In the genomic region with DNA sequence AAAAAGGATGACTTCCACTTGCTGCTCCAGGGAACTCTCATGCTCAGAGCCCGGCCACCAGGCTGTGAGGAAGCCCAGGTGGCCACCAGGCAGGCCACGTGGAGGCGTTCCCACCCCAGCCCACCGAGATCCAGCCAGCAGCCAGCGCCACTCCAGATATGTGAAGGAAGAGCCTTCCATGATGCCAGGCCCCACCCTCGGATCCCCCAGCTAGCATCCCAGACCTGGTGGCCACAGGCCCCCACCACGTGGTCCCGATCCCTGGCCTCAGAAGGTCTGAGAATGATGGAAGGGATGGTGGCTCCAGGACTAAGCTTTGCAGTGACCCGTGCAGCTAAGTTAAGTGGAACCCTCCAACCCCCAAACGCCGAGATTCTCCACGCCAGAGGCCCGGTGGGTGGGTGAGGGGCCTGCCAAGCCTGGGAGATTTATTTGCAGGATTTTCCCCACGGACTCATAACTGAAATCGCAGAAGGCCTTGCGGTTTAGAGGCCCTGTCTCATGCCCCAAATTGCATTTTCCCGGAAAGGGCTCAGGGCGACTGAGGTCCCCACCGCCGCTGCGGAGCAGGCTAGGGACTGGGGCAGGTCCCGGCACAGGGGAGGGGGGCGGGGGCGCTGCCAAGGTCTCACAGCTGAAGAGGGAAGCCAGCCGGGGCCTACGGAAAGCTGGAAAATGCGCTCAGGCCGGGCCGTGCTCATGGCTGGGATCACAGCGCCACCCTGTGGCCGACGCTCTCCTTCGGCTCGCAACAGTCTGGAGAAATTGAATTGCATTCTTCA, we compare ENCODE assay signal across 1 cellular context.
TF ChIP-seq lines count a peak whose summit lies in the region.

No MANE protein-coding gene starts in this region.

TF ChIP-seq in HepG2, 621 proteins besides CTCF, POLR2A, EP300 and RAD21 (continued from another document and continues in another):
- TF ChIP-seq ZMYM3 (CRISPR knock-in tag; IDR thresholded peaks at IDR 0.05) (no peak), YY1 (IDR thresholded peaks at IDR 0.05; ENCODE audit: insufficient read depth, insufficient replicate concordance, low read depth, low read length) (peak; percentile 21), IKZF4 (CRISPR knock-in tag; IDR thresholded peaks at IDR 0.05; ENCODE audit: borderline replicate concordance, low read depth, not compliant biosample characterization) (no peak), ZFY (CRISPR knock-in tag; IDR thresholded peaks at IDR 0.05) (peak; percentile 63; the same call in 1 of the 2 replicates), DRAP1 (CRISPR knock-in tag; IDR thresholded peaks at IDR 0.05) (no peak), ZNF891 (CRISPR knock-in tag; IDR thresholded peaks at IDR 0.05) (peak; percentile 10; the same call in 1 of the 2 replicates), FOXK1 (CRISPR knock-in tag; IDR thresholded peaks at IDR 0.05; ENCODE audit: borderline replicate concordance, low read depth) (peak; percentile 38; the same call in 1 of the 2 replicates), GTF3A (CRISPR knock-in tag; conservative IDR thresholded peaks at IDR 0.05) (no peak), SAFB2 (CRISPR knock-in tag; IDR thresholded peaks at IDR 0.05; ENCODE audit: borderline replicate concordance, low read depth) (0 out of 2 replicates have a peak, but pooled peaks have one; percentile 61), NFAT5 (CRISPR knock-in tag; IDR thresholded peaks at IDR 0.05) (0 out of 2 replicates have a peak, but pooled peaks have one; percentile 14), SMARCE1 (IDR thresholded peaks at IDR 0.05; ENCODE audit: borderline replicate concordance) (no peak), MTA1 (CRISPR knock-in tag; IDR thresholded peaks at IDR 0.05; ENCODE audit: borderline replicate concordance) (peak; percentile 40; the same call in 1 of the 2 replicates), KDM1A (CRISPR knock-in tag; IDR thresholded peaks at IDR 0.05) (no peak), TBX2 (CRISPR knock-in tag; IDR thresholded peaks at IDR 0.05; ENCODE audit: borderline replicate concordance) (no peak), ZFP91 (CRISPR knock-in tag; IDR thresholded peaks at IDR 0.05; ENCODE audit: borderline replicate concordance) (peak; percentile 35; the same call in 1 of the 2 replicates), KDM2A (CRISPR knock-in tag; IDR thresholded peaks at IDR 0.05; ENCODE audit: borderline replicate concordance, low read depth) (peak; percentile 76), SMAD9 (CRISPR knock-in tag; IDR thresholded peaks at IDR 0.05) (no peak), BORCS8-MEF2B (CRISPR knock-in tag; IDR thresholded peaks at IDR 0.05) (no peak), ZNF501 (CRISPR knock-in tag; IDR thresholded peaks at IDR 0.05) (peak; percentile 73; the same call in 1 of the 2 replicates), MEIS1 (CRISPR knock-in tag; IDR thresholded peaks at IDR 0.05; ENCODE audit: borderline replicate concordance) (no peak), SMC3 (IDR thresholded peaks at IDR 0.05; ENCODE audit: low read length) (peak; percentile 71), MTF2 (CRISPR knock-in tag; IDR thresholded peaks at IDR 0.05; ENCODE audit: borderline replicate concordance) (peak; percentile 56; the same call in 1 of the 2 replicates), SKI (IDR thresholded peaks at IDR 0.05; ENCODE audit: partially characterized antibody) (no peak), ZNF644 (CRISPR knock-in tag; IDR thresholded peaks at IDR 0.05; ENCODE audit: low read depth) (no peak), ATF4 (CRISPR knock-in tag; IDR thresholded peaks at IDR 0.05) (no peak), HOXA7 (CRISPR knock-in tag; IDR thresholded peaks at IDR 0.05) (no peak), ZNF879 (CRISPR knock-in tag; IDR thresholded peaks at IDR 0.05) (no peak), RBM39 (IDR thresholded peaks at IDR 0.05; ENCODE audit: low read depth, low read length, poor library complexity, severe bottlenecking) (peak; percentile 68), YEATS2 (CRISPR knock-in tag; IDR thresholded peaks at IDR 0.05; ENCODE audit: borderline replicate concordance) (0 out of 2 replicates have a peak, but pooled peaks have one; percentile 12), FOXC1 (CRISPR knock-in tag; IDR thresholded peaks at IDR 0.05; ENCODE audit: borderline replicate concordance) (peak; percentile 86; the same call in 1 of the 2 replicates), BRD4 (CRISPR knock-in tag; IDR thresholded peaks at IDR 0.05) (no peak), CCDC6 (CRISPR knock-in tag; IDR thresholded peaks at IDR 0.05) (no peak), MYC (CRISPR knock-in tag; IDR thresholded peaks at IDR 0.05; ENCODE audit: borderline replicate concordance) (peak; percentile 33; the same call in 1 of the 2 replicates)
- TF ChIP-seq, protein P1, sequence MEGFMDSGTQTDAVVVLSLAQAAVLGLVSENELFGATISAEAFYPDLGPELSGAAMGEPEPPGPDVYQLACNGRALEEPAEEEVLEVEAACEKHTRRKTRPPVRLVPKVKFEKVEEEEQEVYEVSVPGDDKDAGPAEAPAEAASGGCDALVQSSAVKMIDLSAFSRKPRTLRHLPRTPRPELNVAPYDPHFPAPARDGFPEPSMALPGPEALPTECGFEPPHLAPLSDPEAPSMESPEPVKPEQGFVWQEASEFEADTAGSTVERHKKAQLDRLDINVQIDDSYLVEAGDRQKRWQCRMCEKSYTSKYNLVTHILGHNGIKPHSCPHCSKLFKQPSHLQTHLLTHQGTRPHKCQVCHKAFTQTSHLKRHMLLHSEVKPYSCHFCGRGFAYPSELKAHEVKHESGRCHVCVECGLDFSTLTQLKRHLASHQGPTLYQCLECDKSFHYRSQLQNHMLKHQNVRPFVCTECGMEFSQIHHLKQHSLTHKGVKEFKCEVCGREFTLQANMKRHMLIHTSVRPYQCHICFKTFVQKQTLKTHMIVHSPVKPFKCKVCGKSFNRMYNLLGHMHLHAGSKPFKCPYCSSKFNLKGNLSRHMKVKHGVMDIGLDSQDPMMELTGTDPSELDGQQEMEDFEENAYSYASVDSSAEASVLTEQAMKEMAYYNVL (CRISPR knock-in tag; IDR thresholded peaks at IDR 0.05; ENCODE audit: borderline replicate concordance), result no peak
- TF ChIP-seq, protein P2, sequence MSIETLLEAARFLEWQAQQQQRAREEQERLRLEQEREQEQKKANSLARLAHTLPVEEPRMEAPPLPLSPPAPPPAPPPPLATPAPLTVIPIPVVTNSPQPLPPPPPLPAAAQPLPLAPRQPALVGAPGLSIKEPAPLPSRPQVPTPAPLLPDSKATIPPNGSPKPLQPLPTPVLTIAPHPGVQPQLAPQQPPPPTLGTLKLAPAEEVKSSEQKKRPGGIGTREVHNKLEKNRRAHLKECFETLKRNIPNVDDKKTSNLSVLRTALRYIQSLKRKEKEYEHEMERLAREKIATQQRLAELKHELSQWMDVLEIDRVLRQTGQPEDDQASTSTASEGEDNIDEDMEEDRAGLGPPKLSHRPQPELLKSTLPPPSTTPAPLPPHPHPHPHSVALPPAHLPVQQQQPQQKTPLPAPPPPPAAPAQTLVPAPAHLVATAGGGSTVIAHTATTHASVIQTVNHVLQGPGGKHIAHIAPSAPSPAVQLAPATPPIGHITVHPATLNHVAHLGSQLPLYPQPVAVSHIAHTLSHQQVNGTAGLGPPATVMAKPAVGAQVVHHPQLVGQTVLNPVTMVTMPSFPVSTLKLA (IDR thresholded peaks at IDR 0.05), result peak; percentile 50; the same call in 1 of the 2 replicates
- TF ChIP-seq, protein P3, sequence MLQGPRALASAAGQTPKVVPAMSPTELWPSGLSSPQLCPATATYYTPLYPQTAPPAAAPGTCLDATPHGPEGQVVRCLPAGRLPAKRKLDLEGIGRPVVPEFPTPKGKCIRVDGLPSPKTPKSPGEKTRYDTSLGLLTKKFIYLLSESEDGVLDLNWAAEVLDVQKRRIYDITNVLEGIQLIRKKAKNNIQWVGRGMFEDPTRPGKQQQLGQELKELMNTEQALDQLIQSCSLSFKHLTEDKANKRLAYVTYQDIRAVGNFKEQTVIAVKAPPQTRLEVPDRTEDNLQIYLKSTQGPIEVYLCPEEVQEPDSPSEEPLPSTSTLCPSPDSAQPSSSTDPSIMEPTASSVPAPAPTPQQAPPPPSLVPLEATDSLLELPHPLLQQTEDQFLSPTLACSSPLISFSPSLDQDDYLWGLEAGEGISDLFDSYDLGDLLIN (CRISPR knock-in tag; IDR thresholded peaks at IDR 0.05; ENCODE audit: borderline replicate concordance), result no peak
- TF ChIP-seq, protein P4, sequence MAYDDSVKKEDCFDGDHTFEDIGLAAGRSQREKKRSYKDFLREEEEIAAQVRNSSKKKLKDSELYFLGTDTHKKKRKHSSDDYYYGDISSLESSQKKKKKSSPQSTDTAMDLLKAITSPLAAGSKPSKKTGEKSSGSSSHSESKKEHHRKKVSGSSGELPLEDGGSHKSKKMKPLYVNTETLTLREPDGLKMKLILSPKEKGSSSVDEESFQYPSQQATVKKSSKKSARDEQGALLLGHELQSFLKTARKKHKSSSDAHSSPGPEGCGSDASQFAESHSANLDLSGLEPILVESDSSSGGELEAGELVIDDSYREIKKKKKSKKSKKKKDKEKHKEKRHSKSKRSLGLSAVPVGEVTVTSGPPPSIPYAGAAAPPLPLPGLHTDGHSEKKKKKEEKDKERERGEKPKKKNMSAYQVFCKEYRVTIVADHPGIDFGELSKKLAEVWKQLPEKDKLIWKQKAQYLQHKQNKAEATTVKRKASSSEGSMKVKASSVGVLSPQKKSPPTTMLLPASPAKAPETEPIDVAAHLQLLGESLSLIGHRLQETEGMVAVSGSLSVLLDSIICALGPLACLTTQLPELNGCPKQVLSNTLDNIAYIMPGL (CRISPR knock-in tag; IDR thresholded peaks at IDR 0.05; ENCODE audit: borderline replicate concordance in 1 of 2, low read depth in 1 of 2), result 0 out of 4 replicates have a peak, but pooled peaks of 1 of the 2 experiments have one; percentile 43
- TF ChIP-seq, protein P5, sequence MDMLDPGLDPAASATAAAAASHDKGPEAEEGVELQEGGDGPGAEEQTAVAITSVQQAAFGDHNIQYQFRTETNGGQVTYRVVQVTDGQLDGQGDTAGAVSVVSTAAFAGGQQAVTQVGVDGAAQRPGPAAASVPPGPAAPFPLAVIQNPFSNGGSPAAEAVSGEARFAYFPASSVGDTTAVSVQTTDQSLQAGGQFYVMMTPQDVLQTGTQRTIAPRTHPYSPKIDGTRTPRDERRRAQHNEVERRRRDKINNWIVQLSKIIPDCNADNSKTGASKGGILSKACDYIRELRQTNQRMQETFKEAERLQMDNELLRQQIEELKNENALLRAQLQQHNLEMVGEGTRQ (IDR thresholded peaks at IDR 0.05; ENCODE audit: low read depth, low read length), result no peak
- TF ChIP-seq, protein P5 (CRISPR knock-in tag; IDR thresholded peaks at IDR 0.05; ENCODE audit: borderline replicate concordance), result no peak
